In genomic region chr3:5678248-5678647, GRCh38 we compare ENCODE assay signal across 10 cellular contexts.
"Had no signal": no experiment of that assay in that cellular context is flagged by ENCODE, and none has a peak within 500 bp of the region (broad histone marks: within the 10 kb centered on the region; RNA-seq: fewer than 3 reads in every experiment).

No MANE protein-coding gene starts in this region.

- H3K4me2 ChIP-seq: GM23338, KMS-11 had no signal

- H3K27ac ChIP-seq: HL-60, KMS-11 had no signal

- H3K4me3 ChIP-seq: GM23338 had no signal

- H3K9ac ChIP-seq: KMS-11 had no signal

- FAIRE-seq: H1, H54, HepG2 had no signal

- DNase-seq: H9, HCEC 1CT, Karpas-422, KBM-7 had no signal

- ATAC-seq: GM23338, HepG2 had no signal

- H2AFZ ChIP-seq: GM23338 had no signal
